ENCODE assay signal across 22 cellular contexts in the genomic region with DNA sequence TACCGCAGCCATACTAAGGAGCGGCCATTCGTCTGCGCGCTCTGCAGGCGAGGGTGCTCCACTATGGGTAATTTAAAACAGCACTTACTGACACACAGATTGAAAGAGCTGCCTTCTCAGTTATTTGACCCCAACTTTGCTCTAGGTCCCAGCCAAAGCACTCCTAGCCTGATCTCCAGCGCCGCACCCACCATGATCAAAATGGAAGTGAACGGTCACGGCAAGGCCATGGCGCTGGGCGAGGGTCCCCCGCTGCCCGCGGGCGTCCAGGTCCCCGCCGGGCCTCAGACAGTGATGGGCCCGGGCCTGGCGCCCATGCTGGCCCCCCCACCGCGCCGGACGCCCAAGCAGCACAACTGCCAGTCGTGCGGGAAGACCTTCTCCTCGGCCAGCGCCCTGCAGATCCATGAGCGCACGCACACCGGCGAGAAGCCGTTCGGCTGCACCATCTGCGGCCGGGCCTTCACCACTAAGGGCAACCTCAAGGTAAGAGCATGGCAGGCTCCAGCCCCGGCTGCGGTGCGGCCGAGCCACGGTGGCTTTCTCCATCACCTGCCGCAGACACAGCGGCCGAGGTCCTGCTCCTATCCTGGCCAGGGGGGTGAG. TPM values are rescaled to one million over a fixed set of nuclear protein-coding genes. Genes with fewer than 3 reads are reported as not detected.
"Had no signal": no experiment of that assay in that cellular context is flagged by ENCODE, and none has a peak within 500 bp of the region (broad histone marks: within the 10 kb centered on the region; RNA-seq: fewer than 3 reads in every experiment).

No MANE protein-coding gene starts in this region.

- H3K27me3 Mint-ChIP-seq: activated CD4-positive, alpha-beta memory T cell treated with anti-CD3 and anti-CD28 coated beads, Interleukin-2, amount 10 ng/mL, durations not matched to agents 7 days and 5 days had no signal

- H3K4me3 ChIP-seq: adrenal gland, PC-9 had no signal

- H2AFZ ChIP-seq: PC-9 had no signal

- H3K27ac ChIP-seq: adrenal gland, PC-9, VCaP had no signal

- H3K4me1 Mint-ChIP-seq: activated CD4-positive, alpha-beta memory T cell treated with anti-CD3 and anti-CD28 coated beads, Interleukin-2, amount 10 ng/mL, durations not matched to agents 7 days and 5 days; activated CD4-positive, alpha-beta T cell treated with anti-CD3 and anti-CD28 coated beads for 36 hours; activated naive CD8-positive, alpha-beta T cell treated with anti-CD3 and anti-CD28 coated beads, Interleukin-2, amount 10 ng/mL, durations not matched to agents 7 days and 5 days; T-helper 17 cell had no signal

- ATAC-seq: activated CD4-positive, alpha-beta T cell treated with anti-CD3 and anti-CD28 coated beads for 36 hours; T-helper 17 cell had no signal

- H3K9me3 ChIP-seq: adrenal gland had no signal

- H3K4me1 ChIP-seq: adrenal gland had no signal

- DNase-seq: activated CD4-positive, alpha-beta memory T cell treated with anti-CD3 and anti-CD28 coated beads, Interleukin-2, amount 10 ng/mL, durations not matched to agents 7 days and 5 days; activated CD4-positive, alpha-beta T cell treated with anti-CD3 and anti-CD28 coated beads for 36 hours; activated CD4-positive, alpha-beta T cell treated with anti-CD3 and anti-CD28 coated beads, Interleukin-2, amount 50 U/mL, for 1 hour; activated CD8-positive, alpha-beta memory T cell treated with anti-CD3 and anti-CD28 coated beads, Interleukin-2, amount 50 U/mL, for 4 hours; activated naive CD4-positive, alpha-beta T cell treated with anti-CD3 and anti-CD28 coated beads, Interleukin-2, amount 50 U/mL, for 16 hours; activated naive CD8-positive, alpha-beta T cell treated with anti-CD3 and anti-CD28 coated beads, Interleukin-2, amount 10 ng/mL, durations not matched to agents 7 days and 5 days; activated T-cell treated with anti-CD3 and anti-CD28 coated beads, Interleukin-2, amount 50 U/mL, for 1 hour; anterior cingulate cortex; Kasumi-1; KBM-7; NCI-H1105 treated with DMSO at 0.1 percent for 48 hours; NCI-H1436 treated with DMSO at 0.1 percent for 48 hours; NCI-H187; NCI-H2081; NCI-H510A treated with DMSO at 0.1 percent for 48 hours; NCI-H69; PC-9; SIG-M5; T-helper 17 cell; T-helper 9 cell had no signal

- H3K9me3 Mint-ChIP-seq: activated naive CD8-positive, alpha-beta T cell treated with anti-CD3 and anti-CD28 coated beads, Interleukin-2, amount 10 ng/mL, durations not matched to agents 7 days and 5 days had no signal

- H3K4me3 Mint-ChIP-seq: activated CD4-positive, alpha-beta memory T cell treated with anti-CD3 and anti-CD28 coated beads, Interleukin-2, amount 10 ng/mL, durations not matched to agents 7 days and 5 days; activated CD4-positive, alpha-beta T cell treated with anti-CD3 and anti-CD28 coated beads for 36 hours; activated naive CD8-positive, alpha-beta T cell treated with anti-CD3 and anti-CD28 coated beads, Interleukin-2, amount 10 ng/mL, durations not matched to agents 7 days and 5 days; T-helper 17 cell had no signal

- H3K4me2 ChIP-seq: PC-9 had no signal

- H3K36me3 ChIP-seq: adrenal gland had no signal

- H3K27ac Mint-ChIP-seq: activated CD4-positive, alpha-beta memory T cell treated with anti-CD3 and anti-CD28 coated beads, Interleukin-2, amount 10 ng/mL, durations not matched to agents 7 days and 5 days; activated CD4-positive, alpha-beta T cell treated with anti-CD3 and anti-CD28 coated beads for 36 hours; activated naive CD8-positive, alpha-beta T cell treated with anti-CD3 and anti-CD28 coated beads, Interleukin-2, amount 10 ng/mL, durations not matched to agents 7 days and 5 days; T-helper 17 cell had no signal

- H3K36me3 Mint-ChIP-seq: activated naive CD8-positive, alpha-beta T cell treated with anti-CD3 and anti-CD28 coated beads, Interleukin-2, amount 10 ng/mL, durations not matched to agents 7 days and 5 days had no signal

- H3K27me3 ChIP-seq: adrenal gland had no signal

RNA-seq across cellular contexts. Expression of a gene that starts 15.5 kb away (rescaled TPM):
- total RNA-seq: activated CD4-positive, alpha-beta memory T cell treated with anti-CD3 and anti-CD28 coated beads, Interleukin-2, amount 10 ng/mL, durations not matched to agents 7 days and 5 days; activated CD4-positive, alpha-beta T cell treated with anti-CD3 and anti-CD28 coated beads for 36 hours; activated naive CD8-positive, alpha-beta T cell treated with anti-CD3 and anti-CD28 coated beads, Interleukin-2, amount 10 ng/mL, durations not matched to agents 7 days and 5 days; PC-9; T-helper 17 cell had no signal
- polyA plus RNA-seq: adrenal gland had no signal
